8 cellular contexts compared by ENCODE assay signal in the genomic region with DNA sequence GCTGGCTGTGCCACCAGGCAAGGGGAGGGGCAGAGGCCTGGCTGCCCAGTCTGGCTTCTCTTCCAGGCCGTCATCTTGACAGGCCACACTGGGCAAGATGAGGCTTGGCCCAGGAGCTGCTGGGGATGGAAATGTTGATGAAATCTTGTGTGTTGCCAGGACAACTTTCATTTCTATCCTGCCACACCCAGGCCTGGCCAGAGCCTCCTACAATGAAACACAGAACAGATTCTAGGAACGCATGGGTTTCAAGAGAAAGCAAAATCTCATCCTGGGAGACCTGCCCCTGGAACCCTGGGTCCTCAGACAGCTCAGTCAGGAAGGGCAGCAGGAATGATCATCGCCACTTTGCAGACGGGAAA. TPM values are rescaled to one million over a fixed set of nuclear protein-coding genes. Genes with fewer than 3 reads are reported as not detected.
DNase-seq lines count a peak whose midpoint lies in the region; ATAC-seq, FAIRE-seq and TF ChIP-seq lines count a peak whose summit lies in the region.

No MANE protein-coding gene starts in this region.

- no peak for TF ChIP-seq RAD21 in HepG2 (CRISPR knock-in tag; IDR thresholded peaks at IDR 0.05)

- 27% methylated on average over 2 of the region's 4 CpGs for WGBS in HepG2 (ENCODE audit: low lambda C conversion rate)

- H4K20me1 ChIP-seq in HepG2 (ENCODE audit: insufficient read depth, low read length): no peaks in the 10 kb centered on the region

- H3K79me2 ChIP-seq in ACC112 (ENCODE audit: control insufficient read depth, insufficient read depth, low read length, unreplicated experiment): no peaks in the 10 kb centered on the region
- no peaks in the 10 kb centered on the region for H3K79me2 ChIP-seq in HepG2 (ENCODE audit: insufficient read depth, low read length)

- peak overlapping the region; percentile 93 for H3K9ac ChIP-seq in HepG2 (ENCODE audit: insufficient read depth, low read depth, low read length)

- H3K9me3 ChIP-seq in KOPT-K1 (ENCODE audit: insufficient read depth, low read length, poor library complexity, severe bottlenecking): no peaks in the 10 kb centered on the region
- no peaks in the 10 kb centered on the region for H3K9me3 ChIP-seq in HepG2 (ENCODE audit: low read length)
- H3K9me3 ChIP-seq in thoracic aorta: no peaks in the 10 kb centered on the region

- DNase-seq in bronchial epithelial cell (ENCODE audit: low read depth) (peak; percentile 98), HepG2 (ENCODE audit: low spot score) (no peak), thoracic aorta (ENCODE audit: low spot score) (peak; percentile 65), cortex of kidney (lab: John Stamatoyannopoulos, UW) (no peak)
- DNase-seq in activated CD8-positive, alpha-beta memory T cell treated with anti-CD3 and anti-CD28 coated beads for 24 hours: no peak

- H3K4me2 ChIP-seq in HepG2 (ENCODE audit: low read depth, low read length): peak overlapping the region; percentile 100

- peaks cover 35% of the 10 kb centered on the region for H3K4me1 ChIP-seq in ACC112 (ENCODE audit: control insufficient read depth, insufficient read depth, low read length, unreplicated experiment)
- H3K4me1 ChIP-seq in HepG2 (ENCODE audit: insufficient read depth, low read length): peaks cover 62% of the 10 kb centered on the region
- H3K4me1 ChIP-seq in thoracic aorta (ENCODE audit: control insufficient read depth in 1 of 2, low read depth in 2 of 2): peaks cover 15 to 39% of the 10 kb centered on the region in 2 donors

- H3K4me3 ChIP-seq in ACC112 (ENCODE audit: low read depth, low read length): peak overlapping the region; percentile 21
- H3K4me3 ChIP-seq in bronchial epithelial cell (ENCODE audit: low read depth, low read length): peak overlapping the region; percentile 46
- H3K4me3 ChIP-seq in HepG2 (replicated peaks in 1 of 3; ENCODE audit: insufficient read depth in 1 of 3, low read depth in 2 of 3, low read length in 3 of 3): peak overlapping the region in 1 of 3 experiments; percentile 68; a peak in 2 of 6 replicates
- peak overlapping the region; percentile 81 for H3K4me3 ChIP-seq in thoracic aorta

- TF ChIP-seq EP300 in HepG2 (IDR thresholded peaks at IDR 0.05; ENCODE audit: low read depth in 2 of 2, low read length in 2 of 2) (no peak), HepG2 (CRISPR knock-in tag; IDR thresholded peaks at IDR 0.05; ENCODE audit: borderline replicate concordance) (no peak)

- POLR2A ChIA-PET in HepG2 (lab: Yijun Ruan, JAX): interaction anchor here (1.2 to 24.3 kb wide), 12 partner anchors 12 to 58 kb away, joined by 3 to 2487 read pairs (median 36); partner anchors contain the start of genes ACBD4, HEXIM1 and HEXIM2

- no peak for TF ChIP-seq POLR2A in HepG2 (IDR thresholded peaks at IDR 0.05; ENCODE audit: insufficient read depth in 1 of 2, low read depth in 2 of 2, low read length in 2 of 2)

- TF ChIP-seq CTCF in bronchial epithelial cell (IDR thresholded peaks at IDR 0.05; ENCODE audit: insufficient read depth, low read length, severe bottlenecking): no peak
- TF ChIP-seq CTCF in HepG2 (CRISPR knock-in tag; IDR thresholded peaks at IDR 0.05): no peak
- no peak for TF ChIP-seq CTCF in thoracic aorta (IDR thresholded peaks at IDR 0.05)

- peak; percentile 0 for ATAC-seq in HepG2
- peak; percentile 51 for ATAC-seq in thoracic aorta (ENCODE audit: insufficient number of reproducible peaks, low FRiP score, low read depth)
- no peak for ATAC-seq in GM21619 (IDR thresholded peaks at IDR 0.05; ENCODE audit: unreplicated experiment)

- H3K27me3 ChIP-seq in ACC112 (ENCODE audit: insufficient read depth, low read length) (no peaks in the 10 kb centered on the region), bronchial epithelial cell (ENCODE audit: control insufficient read depth, insufficient read depth, low read length) (no peaks in the 10 kb centered on the region), HepG2 (ENCODE audit: control insufficient read depth in 1 of 2, insufficient read depth in 2 of 2, low read length in 2 of 2) (no peaks in the 10 kb centered on the region), thoracic aorta (replicated peaks; ENCODE audit: insufficient read depth) (no peaks in the 10 kb centered on the region)

- in situ Hi-C loops in HepG2 (cut with HindIII; ENCODE audit: extremely low pct_ligation_motif_present, low pct_unique_long_range_greater_than_20kb): no loop called here

- FAIRE-seq in bronchial epithelial cell (lab: Jason Lieb, UNC): peak; percentile 96
- no peak for FAIRE-seq in HepG2 (lab: Jason Lieb, UNC)

- TSS peak; percentile 86 for BruUV-seq in HepG2 (replicated peaks; lab: Mats Ljungman, UMichigan)

- CTCF ChIA-PET in HepG2 (lab: Yijun Ruan, JAX; ENCODE audit: low intra/inter-chr PET ratio, low total read pairs): interaction anchor here (1.1 kb wide), 1 partner anchor 36 kb away, joined by 5 read pairs; the partner anchor contains the start of gene ACBD4

- H3K36me3 ChIP-seq in ACC112 (ENCODE audit: insufficient read depth, low read length) (0 out of 2 replicates have a peak, but pooled peaks cover 3% of the 10 kb centered on the region), KOPT-K1 (ENCODE audit: insufficient read depth, low read length) (no peaks in the 10 kb centered on the region), bronchial epithelial cell (ENCODE audit: control insufficient read depth, insufficient read depth, low read length) (no peaks in the 10 kb centered on the region), HepG2 (replicated peaks in 1 of 2; ENCODE audit: control insufficient read depth in 1 of 2, insufficient read depth in 2 of 2, low read length in 2 of 2) (peaks cover 10 to 22% of the 10 kb centered on the region in 2 experiments), thoracic aorta (no peaks in the 10 kb centered on the region)

- H3K27ac ChIP-seq in ACC112 (ENCODE audit: low read depth, low read length): peak overlapping the region; percentile 81
- H3K27ac ChIP-seq in KOPT-K1 (ENCODE audit: low read depth, low read length, poor library complexity, severe bottlenecking): peak overlapping the region; percentile 93
- peak overlapping the region; percentile 97 for H3K27ac ChIP-seq in HepG2 (ENCODE audit: extremely low read length, insufficient read depth, low read length)
- H3K27ac ChIP-seq in thoracic aorta: peak overlapping the region; percentile 97 to 100

- intact Hi-C loops in HepG2 (cut with micrococcal nuclease; ENCODE audit: unreplicated experiment): no loop called here

- peak overlapping the region; percentile 55 for H2AFZ ChIP-seq in ACC112 (ENCODE audit: low read length, unreplicated experiment)
- no peak overlapping the region for H2AFZ ChIP-seq in HepG2 (ENCODE audit: low read length)

RNA-seq across cellular contexts. Expression of gene HEXIM2, which starts 9.3 kb away (rescaled TPM):
- total RNA-seq in bronchial epithelial cell: 4.1 and 4.7 TPM in 2 replicates
- 27.1 and 30.8 TPM in 2 replicates for total RNA-seq in HepG2 (2016; rRNA removed; fragmentation: Illumina TruSeq; extraction: Trizol)
- 22.3 and 23.3 TPM in 2 replicates for total RNA-seq in HepG2 (2016; cell fraction: cytosol; rRNA removed; fragmentation: Illumina TruSeq; extraction: Trizol; ENCODE audit: low read depth)
- total RNA-seq in HepG2 (2016; cell fraction: insoluble cytoplasmic fraction; rRNA removed; fragmentation: Illumina TruSeq; extraction: Trizol): 26.7 and 27.9 TPM in 2 replicates
- 25.8 and 28.7 TPM in 2 replicates for total RNA-seq in HepG2 (2016; cell fraction: membrane; rRNA removed; fragmentation: Illumina TruSeq; extraction: Trizol)
- 13.7 and 16.4 TPM in 2 replicates for total RNA-seq in HepG2 (2016; cell fraction: nucleus; rRNA removed; fragmentation: Illumina TruSeq; extraction: Trizol)
- 31.8 and 32.4 TPM in 2 replicates for polyA plus RNA-seq in HepG2 (2011; rRNA removed)
- polyA plus RNA-seq in HepG2 (2011; cell fraction: cytosol; rRNA removed): 32.2 and 44.9 TPM in 2 replicates
- polyA plus RNA-seq in HepG2 (2011; cell fraction: nucleus; rRNA removed): 22.5 and 27.3 TPM in 2 replicates
- 22.2 and 24.9 TPM in 2 replicates for polyA plus RNA-seq in HepG2 (2012)
- 14.6 and 18.5 TPM in 2 replicates for polyA plus RNA-seq in HepG2 (2016; cell fraction: cytosol; fragmentation: Illumina TruSeq; extraction: Trizol; ENCODE audit: low read depth)
- 35.4 and 36.8 TPM in 2 replicates for polyA plus RNA-seq in HepG2 (2016; cell fraction: insoluble cytoplasmic fraction; fragmentation: Illumina TruSeq; extraction: Trizol; ENCODE audit: low read depth)
- polyA plus RNA-seq in HepG2 (2016; cell fraction: membrane; fragmentation: Illumina TruSeq; extraction: Trizol; ENCODE audit: low read depth): 19.7 and 26.6 TPM in 2 replicates
- 36.3 and 37.9 TPM in 2 replicates for polyA plus RNA-seq in HepG2 (2016; cell fraction: nucleus; fragmentation: Illumina TruSeq; extraction: Trizol; ENCODE audit: insufficient read depth, low read depth)
- polyA minus RNA-seq in HepG2 (2011; rRNA and poly(A)+ RNA removed; ENCODE audit: low replicate concordance): 9.1 and 26.8 TPM in 2 replicates
- polyA minus RNA-seq in HepG2 (2011; cell fraction: cytosol; rRNA and poly(A)+ RNA removed): 17.8 and 20.5 TPM in 2 replicates
- polyA minus RNA-seq in HepG2 (2011; cell fraction: nucleus; rRNA and poly(A)+ RNA removed): 12.4 and 13.2 TPM in 2 replicates
- total RNA-seq in thoracic aorta: 1 to 10 TPM in 1 of 2 donors, not detected in 1; 1.5 TPM

RNA-seq across cellular contexts. Expression of gene HEXIM1, which starts 22.7 kb away (rescaled TPM):
- 7.1 and 12.5 TPM in 2 replicates for total RNA-seq in bronchial epithelial cell
- total RNA-seq in HepG2 (2016; rRNA removed; fragmentation: Illumina TruSeq; extraction: Trizol): 10.5 and 14.8 TPM in 2 replicates
- 2.7 and 3.3 TPM in 2 replicates for total RNA-seq in HepG2 (2016; cell fraction: cytosol; rRNA removed; fragmentation: Illumina TruSeq; extraction: Trizol; ENCODE audit: low read depth)
- total RNA-seq in HepG2 (2016; cell fraction: insoluble cytoplasmic fraction; rRNA removed; fragmentation: Illumina TruSeq; extraction: Trizol): 11.7 and 13.0 TPM in 2 replicates
- total RNA-seq in HepG2 (2016; cell fraction: membrane; rRNA removed; fragmentation: Illumina TruSeq; extraction: Trizol): 8.9 and 9.5 TPM in 2 replicates
- 13.8 and 14.0 TPM in 2 replicates for total RNA-seq in HepG2 (2016; cell fraction: nucleus; rRNA removed; fragmentation: Illumina TruSeq; extraction: Trizol)
- polyA plus RNA-seq in HepG2 (2011; rRNA removed): 16.3 and 16.6 TPM in 2 replicates
- polyA plus RNA-seq in HepG2 (2011; cell fraction: cytosol; rRNA removed): 13.7 and 14.0 TPM in 2 replicates
- polyA plus RNA-seq in HepG2 (2011; cell fraction: nucleus; rRNA removed): 34.1 and 37.3 TPM in 2 replicates
- 17.5 and 20.8 TPM in 2 replicates for polyA plus RNA-seq in HepG2 (2012)
- polyA plus RNA-seq in HepG2 (2016; cell fraction: cytosol; fragmentation: Illumina TruSeq; extraction: Trizol; ENCODE audit: low read depth): 2.7 and 3.3 TPM in 2 replicates
- polyA plus RNA-seq in HepG2 (2016; cell fraction: insoluble cytoplasmic fraction; fragmentation: Illumina TruSeq; extraction: Trizol; ENCODE audit: low read depth): 36.1 and 41.5 TPM in 2 replicates
- polyA plus RNA-seq in HepG2 (2016; cell fraction: membrane; fragmentation: Illumina TruSeq; extraction: Trizol; ENCODE audit: low read depth): 10.3 and 12.9 TPM in 2 replicates
- polyA plus RNA-seq in HepG2 (2016; cell fraction: nucleus; fragmentation: Illumina TruSeq; extraction: Trizol; ENCODE audit: insufficient read depth, low read depth): 51.0 and 51.8 TPM in 2 replicates
- 8.8 and 11.0 TPM in 2 replicates for polyA minus RNA-seq in HepG2 (2011; rRNA and poly(A)+ RNA removed; ENCODE audit: low replicate concordance)
- polyA minus RNA-seq in HepG2 (2011; cell fraction: cytosol; rRNA and poly(A)+ RNA removed): 10.7 and 11.5 TPM in 2 replicates
- 17.1 and 27.5 TPM in 2 replicates for polyA minus RNA-seq in HepG2 (2011; cell fraction: nucleus; rRNA and poly(A)+ RNA removed)
- 10 to 100 TPM; 34.9 to 89.1 TPM for total RNA-seq in thoracic aorta

RNA-seq across cellular contexts. Expression of gene ACBD4, which starts 35.5 kb away (rescaled TPM):
- total RNA-seq in bronchial epithelial cell: 6.1 and 8.7 TPM in 2 replicates
- 8.8 and 16.1 TPM in 2 replicates for total RNA-seq in HepG2 (2016; rRNA removed; fragmentation: Illumina TruSeq; extraction: Trizol)
- total RNA-seq in HepG2 (2016; cell fraction: cytosol; rRNA removed; fragmentation: Illumina TruSeq; extraction: Trizol; ENCODE audit: low read depth): 8.0 and 13.0 TPM in 2 replicates
- 9.5 and 14.6 TPM in 2 replicates for total RNA-seq in HepG2 (2016; cell fraction: insoluble cytoplasmic fraction; rRNA removed; fragmentation: Illumina TruSeq; extraction: Trizol)
- 12.4 and 18.3 TPM in 2 replicates for total RNA-seq in HepG2 (2016; cell fraction: membrane; rRNA removed; fragmentation: Illumina TruSeq; extraction: Trizol)
- 15.2 and 17.1 TPM in 2 replicates for total RNA-seq in HepG2 (2016; cell fraction: nucleus; rRNA removed; fragmentation: Illumina TruSeq; extraction: Trizol)
- polyA plus RNA-seq in HepG2 (2011; rRNA removed): 26.9 and 34.1 TPM in 2 replicates
- polyA plus RNA-seq in HepG2 (2011; cell fraction: cytosol; rRNA removed): 12.2 and 17.4 TPM in 2 replicates
- 71.5 and 77.5 TPM in 2 replicates for polyA plus RNA-seq in HepG2 (2011; cell fraction: nucleus; rRNA removed)
- 16.9 and 20.5 TPM in 2 replicates for polyA plus RNA-seq in HepG2 (2012)
- polyA plus RNA-seq in HepG2 (2016; cell fraction: cytosol; fragmentation: Illumina TruSeq; extraction: Trizol; ENCODE audit: low read depth): 9.2 and 14.3 TPM in 2 replicates
- 9.9 and 13.7 TPM in 2 replicates for polyA plus RNA-seq in HepG2 (2016; cell fraction: insoluble cytoplasmic fraction; fragmentation: Illumina TruSeq; extraction: Trizol; ENCODE audit: low read depth)
- polyA plus RNA-seq in HepG2 (2016; cell fraction: membrane; fragmentation: Illumina TruSeq; extraction: Trizol; ENCODE audit: low read depth): 10.5 and 15.2 TPM in 2 replicates
- 36.2 and 39.6 TPM in 2 replicates for polyA plus RNA-seq in HepG2 (2016; cell fraction: nucleus; fragmentation: Illumina TruSeq; extraction: Trizol; ENCODE audit: insufficient read depth, low read depth)
- polyA minus RNA-seq in HepG2 (2011; rRNA and poly(A)+ RNA removed; ENCODE audit: low replicate concordance): 6.9 and 21.9 TPM in 2 replicates
- 8.3 and 8.4 TPM in 2 replicates for polyA minus RNA-seq in HepG2 (2011; cell fraction: cytosol; rRNA and poly(A)+ RNA removed)
- 26.9 and 36.2 TPM in 2 replicates for polyA minus RNA-seq in HepG2 (2011; cell fraction: nucleus; rRNA and poly(A)+ RNA removed)
- total RNA-seq in thoracic aorta: 10 to 100 TPM; 21.5 to 27.9 TPM

RNA-seq across cellular contexts. Expression of gene PLCD3, which starts 38.6 kb away (rescaled TPM):
- 33.9 and 44.0 TPM in 2 replicates for total RNA-seq in bronchial epithelial cell
- total RNA-seq in HepG2 (2016; rRNA removed; fragmentation: Illumina TruSeq; extraction: Trizol): 5.5 and 11.3 TPM in 2 replicates
- 5.6 and 8.7 TPM in 2 replicates for total RNA-seq in HepG2 (2016; cell fraction: cytosol; rRNA removed; fragmentation: Illumina TruSeq; extraction: Trizol; ENCODE audit: low read depth)
- total RNA-seq in HepG2 (2016; cell fraction: insoluble cytoplasmic fraction; rRNA removed; fragmentation: Illumina TruSeq; extraction: Trizol): 6.2 and 9.4 TPM in 2 replicates
- total RNA-seq in HepG2 (2016; cell fraction: membrane; rRNA removed; fragmentation: Illumina TruSeq; extraction: Trizol): 23.5 and 28.9 TPM in 2 replicates
- 4.2 and 4.3 TPM in 2 replicates for total RNA-seq in HepG2 (2016; cell fraction: nucleus; rRNA removed; fragmentation: Illumina TruSeq; extraction: Trizol)
- 39.1 and 46.1 TPM in 2 replicates for polyA plus RNA-seq in HepG2 (2011; rRNA removed)
- polyA plus RNA-seq in HepG2 (2011; cell fraction: cytosol; rRNA removed): 28.6 and 40.9 TPM in 2 replicates
- 37.4 and 43.6 TPM in 2 replicates for polyA plus RNA-seq in HepG2 (2011; cell fraction: nucleus; rRNA removed)
- 8.5 and 22.4 TPM in 2 replicates for polyA plus RNA-seq in HepG2 (2012)
- polyA plus RNA-seq in HepG2 (2016; cell fraction: cytosol; fragmentation: Illumina TruSeq; extraction: Trizol; ENCODE audit: low read depth): 17.4 and 19.5 TPM in 2 replicates
- polyA plus RNA-seq in HepG2 (2016; cell fraction: insoluble cytoplasmic fraction; fragmentation: Illumina TruSeq; extraction: Trizol; ENCODE audit: low read depth): 14.0 and 24.9 TPM in 2 replicates
- polyA plus RNA-seq in HepG2 (2016; cell fraction: membrane; fragmentation: Illumina TruSeq; extraction: Trizol; ENCODE audit: low read depth): 30.5 and 46.5 TPM in 2 replicates
- polyA plus RNA-seq in HepG2 (2016; cell fraction: nucleus; fragmentation: Illumina TruSeq; extraction: Trizol; ENCODE audit: insufficient read depth, low read depth): 24.9 and 28.4 TPM in 2 replicates
- polyA minus RNA-seq in HepG2 (2011; rRNA and poly(A)+ RNA removed; ENCODE audit: low replicate concordance): 68.8 and 256 TPM in 2 replicates
- polyA minus RNA-seq in HepG2 (2011; cell fraction: cytosol; rRNA and poly(A)+ RNA removed): 26.0 and 39.9 TPM in 2 replicates
- 13.4 and 15.7 TPM in 2 replicates for polyA minus RNA-seq in HepG2 (2011; cell fraction: nucleus; rRNA and poly(A)+ RNA removed)
- 100 to 1,000 TPM in 1 of 2 donors, 10 to 100 TPM in 1; 79.3 to 116 TPM for total RNA-seq in thoracic aorta

RNA-seq across cellular contexts. Expression of gene FMNL1, which starts 50.7 kb away (rescaled TPM):
- total RNA-seq in bronchial epithelial cell (0.53 and 2.0 TPM in 2 replicates), HepG2 (2016; rRNA removed; fragmentation: Illumina TruSeq; extraction: Trizol) (0.39 and 0.53 TPM in 2 replicates), thoracic aorta (10 to 100 TPM; 31.4 to 37.2 TPM)
- 0.61 TPM in 1 of 2 replicates, not detected in the other for total RNA-seq in HepG2 (2016; cell fraction: cytosol; rRNA removed; fragmentation: Illumina TruSeq; extraction: Trizol; ENCODE audit: low read depth)
- 0.12 and 0.41 TPM in 2 replicates for total RNA-seq in HepG2 (2016; cell fraction: insoluble cytoplasmic fraction; rRNA removed; fragmentation: Illumina TruSeq; extraction: Trizol)
- 0.48 and 0.74 TPM in 2 replicates for total RNA-seq in HepG2 (2016; cell fraction: membrane; rRNA removed; fragmentation: Illumina TruSeq; extraction: Trizol)
- 0.56 and 0.63 TPM in 2 replicates for total RNA-seq in HepG2 (2016; cell fraction: nucleus; rRNA removed; fragmentation: Illumina TruSeq; extraction: Trizol)
- 0.70 and 1.1 TPM in 2 replicates for polyA plus RNA-seq in HepG2 (2011; rRNA removed)
- 0.38 and 0.48 TPM in 2 replicates for polyA plus RNA-seq in HepG2 (2011; cell fraction: cytosol; rRNA removed)
- polyA plus RNA-seq in HepG2 (2011; cell fraction: nucleus; rRNA removed): 4.9 and 6.1 TPM in 2 replicates
- polyA plus RNA-seq in HepG2 (2012): 0.78 and 1.2 TPM in 2 replicates
- 0.27 TPM in 1 of 2 replicates, not detected in the other for polyA plus RNA-seq in HepG2 (2016; cell fraction: cytosol; fragmentation: Illumina TruSeq; extraction: Trizol; ENCODE audit: low read depth)
- 0.37 and 0.69 TPM in 2 replicates for polyA plus RNA-seq in HepG2 (2016; cell fraction: insoluble cytoplasmic fraction; fragmentation: Illumina TruSeq; extraction: Trizol; ENCODE audit: low read depth)
- polyA plus RNA-seq in HepG2 (2016; cell fraction: membrane; fragmentation: Illumina TruSeq; extraction: Trizol; ENCODE audit: low read depth): 0.31 and 0.37 TPM in 2 replicates
- 1.9 and 2.6 TPM in 2 replicates for polyA plus RNA-seq in HepG2 (2016; cell fraction: nucleus; fragmentation: Illumina TruSeq; extraction: Trizol; ENCODE audit: insufficient read depth, low read depth)
- 0.68 and 17.4 TPM in 2 replicates for polyA minus RNA-seq in HepG2 (2011; rRNA and poly(A)+ RNA removed; ENCODE audit: low replicate concordance)
- 0.69 TPM in 1 of 2 replicates, not detected in the other for polyA minus RNA-seq in HepG2 (2011; cell fraction: cytosol; rRNA and poly(A)+ RNA removed)
- polyA minus RNA-seq in HepG2 (2011; cell fraction: nucleus; rRNA and poly(A)+ RNA removed): 0.77 and 1.4 TPM in 2 replicates

Comparison
In these comparisons a context has a peak if more than half of its experiments do, and no peak if none do; other contexts are left out.
1. DNase-seq: peak in bronchial epithelial cell (single experiment) and thoracic aorta (single experiment); none in HepG2 (single experiment), activated CD8-positive, alpha-beta memory T cell treated with anti-CD3 and anti-CD28 coated beads for 24 hours (single experiment) and cortex of kidney (single experiment).
2. Peak in every context shown above with its lines, with median percentiles within 50 percentile points of each other: H3K27ac ChIP-seq.